1 cellular context compared by ENCODE assay signal in genomic region chr17:59152925-59153324, GRCh38.
TF ChIP-seq lines count a peak whose summit lies in the region.

No MANE protein-coding gene starts in this region.

TF ChIP-seq in H1, 55 proteins besides CTCF, POLR2A, EP300 and RAD21:
- TF ChIP-seq CTBP2 (IDR thresholded peaks at IDR 0.05; ENCODE audit: borderline replicate concordance, insufficient read depth, insufficient read length, low read length) (no peak), RXRA (IDR thresholded peaks at IDR 0.05; ENCODE audit: insufficient read depth, low read depth, low read length) (no peak), RNF2 (IDR thresholded peaks at IDR 0.05; ENCODE audit: borderline replicate concordance, low read depth, low read length, missing control alignments, poor library complexity, severe bottlenecking) (no peak), NRF1 (IDR thresholded peaks at IDR 0.05; ENCODE audit: low read depth, low read length) (no peak), SAP30 (IDR thresholded peaks at IDR 0.05; ENCODE audit: insufficient read depth, insufficient replicate concordance, low read length) (no peak), POLR2AphosphoS5 (IDR thresholded peaks at IDR 0.05; ENCODE audit: low read depth, low read length) (no peak), BRCA1 (IDR thresholded peaks at IDR 0.05; ENCODE audit: low read depth, low read length) (no peak), SIN3A (conservative IDR thresholded peaks at IDR 0.05 in 1 of 2, IDR thresholded peaks at IDR 0.05 in 1 of 2; ENCODE audit: low read depth in 1 of 2, low read length in 2 of 2) (no peak), CHD7 (IDR thresholded peaks at IDR 0.05; ENCODE audit: insufficient replicate concordance, low read length) (no peak), SIRT6 (IDR thresholded peaks at IDR 0.05; ENCODE audit: low read length) (no peak), POU5F1 (IDR thresholded peaks at IDR 0.05; ENCODE audit: low read depth, low read length) (no peak), TAF7 (optimal IDR thresholded peaks at IDR 0.05; ENCODE audit: borderline replicate concordance, low read depth, low read length) (no peak), KDM1A (IDR thresholded peaks at IDR 0.05; ENCODE audit: borderline replicate concordance, low read length) (no peak), RBBP5 (IDR thresholded peaks at IDR 0.05; ENCODE audit: borderline replicate concordance, low read depth, low read length) (no peak), SP4 (IDR thresholded peaks at IDR 0.05; ENCODE audit: low read length) (no peak), SRF (IDR thresholded peaks at IDR 0.05; ENCODE audit: low read depth, low read length) (no peak), KDM5A (IDR thresholded peaks at IDR 0.05; ENCODE audit: low read length) (no peak), ATF2 (IDR thresholded peaks at IDR 0.05; ENCODE audit: low read length) (no peak)
